Comparison of ENCODE assay signal across 21 cellular contexts in genomic region chr2:64704161-64704560, GRCh38. TPM values are rescaled to one million over a fixed set of nuclear protein-coding genes. Genes with fewer than 3 reads are reported as not detected.
DNase-seq lines count a peak whose midpoint lies in the region; ATAC-seq, FAIRE-seq and TF ChIP-seq lines count a peak whose summit lies in the region.
"Had no signal": no experiment of that assay in that cellular context is flagged by ENCODE, and none has a peak within 500 bp of the region (broad histone marks: within the 10 kb centered on the region; RNA-seq: fewer than 3 reads in every experiment).

No MANE protein-coding gene starts in this region.

- H3K9me3 Mint-ChIP-seq in activated T-cell treated with anti-CD3 and anti-CD28 coated beads, Interleukin-2, amount 50 U/mL, for 72 hours = peaks cover 0 to 3% of the 10 kb centered on the region in 2 donors
- no peaks in the 10 kb centered on the region for H3K9me3 Mint-ChIP-seq in stimulated activated memory B cell treated with anti-CD40 and anti-IgM and Interleukin-4, amounts not matched to agents 10 μg/mL and 1 μg/mL and 100 μg/mL, for 72 hours
- H3K9me3 Mint-ChIP-seq: GM23338, H9 had no signal

- peak; percentile 0 to 2 for ATAC-seq in activated T-cell treated with anti-CD3 and anti-CD28 coated beads, Interleukin-2, amount 50 U/mL, for 72 hours (replicated peaks in 1 of 2)
- ATAC-seq in stimulated activated memory B cell treated with anti-CD40 and anti-IgM and Interleukin-4, amounts not matched to agents 10 μg/mL and 1 μg/mL and 100 μg/mL, for 72 hours = no peak
- ATAC-seq: CD8-positive, alpha-beta T cell; GM23338; HCT116 had no signal

- peak overlapping the region; percentile 67 for H3K27ac ChIP-seq in OCI-LY1 (ENCODE audit: low read depth, low read length, poor library complexity, severe bottlenecking)
- H3K27ac ChIP-seq: 22Rv1, BLaER1, C4-2B had no signal

- peak; percentile 41 for FAIRE-seq in GM18507 (lab: Jason Lieb, UNC)
- FAIRE-seq in GM12891 (lab: Jason Lieb, UNC) = no peak
- FAIRE-seq: A204.1 had no signal

- H3K27me3 Mint-ChIP-seq in activated T-cell treated with anti-CD3 and anti-CD28 coated beads, Interleukin-2, amount 50 U/mL, for 72 hours (ENCODE audit: low read depth) = no peaks in the 10 kb centered on the region
- no peaks in the 10 kb centered on the region for H3K27me3 Mint-ChIP-seq in stimulated activated memory B cell treated with anti-CD40 and anti-IgM and Interleukin-4, amounts not matched to agents 10 μg/mL and 1 μg/mL and 100 μg/mL, for 72 hours
- H3K27me3 Mint-ChIP-seq: B cell; CD4-positive, CD25-positive, alpha-beta regulatory T cell had no signal

- H3K79me2 ChIP-seq in OCI-LY1 (ENCODE audit: insufficient read depth, low read length) = peaks cover 8% of the 10 kb centered on the region; the same call in 1 of the 2 replicates

- H3F3A ChIP-seq in OCI-LY1 (ENCODE audit: insufficient read depth, low read length) = no peaks in the 10 kb centered on the region

- no peak for TF ChIP-seq POLR2A in GM12891 (IDR thresholded peaks at IDR 0.05; ENCODE audit: low read depth, low read length)

- no peak overlapping the region for H3K9ac ChIP-seq in OCI-LY1 (ENCODE audit: low read length)
- H3K9ac ChIP-seq: BLaER1 had no signal

- H3K4me1 Mint-ChIP-seq in activated T-cell treated with anti-CD3 and anti-CD28 coated beads, Interleukin-2, amount 50 U/mL, for 72 hours (ENCODE audit: low read depth) = peaks cover 43% of the 10 kb centered on the region
- H3K4me1 Mint-ChIP-seq in stimulated activated memory B cell treated with anti-CD40 and anti-IgM and Interleukin-4, amounts not matched to agents 10 μg/mL and 1 μg/mL and 100 μg/mL, for 72 hours = peaks cover 30% of the 10 kb centered on the region
- H3K4me1 Mint-ChIP-seq: GM23338 had no signal

- H3K4me3 Mint-ChIP-seq in activated T-cell treated with anti-CD3 and anti-CD28 coated beads, Interleukin-2, amount 50 U/mL, for 72 hours = no peak overlapping the region
- no peak overlapping the region for H3K4me3 Mint-ChIP-seq in stimulated activated memory B cell treated with anti-CD40 and anti-IgM and Interleukin-4, amounts not matched to agents 10 μg/mL and 1 μg/mL and 100 μg/mL, for 72 hours
- H3K4me3 Mint-ChIP-seq: B cell; CD4-positive, CD25-positive, alpha-beta regulatory T cell; CD8-positive, alpha-beta T cell; GM23338; H9 had no signal

- H3K4me1 ChIP-seq in OCI-LY1 (ENCODE audit: insufficient read depth, low read length, severe bottlenecking) = peaks cover 35% of the 10 kb centered on the region
- H3K4me1 ChIP-seq: BLaER1 had no signal

- H3K9me2 ChIP-seq in OCI-LY1 (ENCODE audit: low read depth, low read length) = no peaks in the 10 kb centered on the region

- peaks cover 0 to 6% of the 10 kb centered on the region in 2 donors for H3K36me3 Mint-ChIP-seq in activated T-cell treated with anti-CD3 and anti-CD28 coated beads, Interleukin-2, amount 50 U/mL, for 72 hours (ENCODE audit: insufficient read depth in 2 of 2)
- peaks cover 21% of the 10 kb centered on the region for H3K36me3 Mint-ChIP-seq in stimulated activated memory B cell treated with anti-CD40 and anti-IgM and Interleukin-4, amounts not matched to agents 10 μg/mL and 1 μg/mL and 100 μg/mL, for 72 hours
- H3K36me3 Mint-ChIP-seq: CD4-positive, CD25-positive, alpha-beta regulatory T cell; CD8-positive, alpha-beta T cell had no signal

- no peak overlapping the region for H3K4me2 ChIP-seq in OCI-LY1 (ENCODE audit: low read length)
- H3K4me2 ChIP-seq: BLaER1, GM23338 had no signal

- no peak overlapping the region for H3K27ac Mint-ChIP-seq in activated T-cell treated with anti-CD3 and anti-CD28 coated beads, Interleukin-2, amount 50 U/mL, for 72 hours
- H3K27ac Mint-ChIP-seq in stimulated activated memory B cell treated with anti-CD40 and anti-IgM and Interleukin-4, amounts not matched to agents 10 μg/mL and 1 μg/mL and 100 μg/mL, for 72 hours = peak overlapping the region; percentile 18
- H3K27ac Mint-ChIP-seq: B cell; CD8-positive, alpha-beta T cell; GM23338; H9 had no signal

- no peak for DNase-seq in activated T-cell treated with anti-CD3 and anti-CD28 coated beads, Interleukin-2, amount 50 U/mL, for 72 hours
- DNase-seq in activated T-cell treated with anti-CD3 and anti-CD28 coated beads for 4 hours (no peak), GM18507 (ENCODE audit: extremely low spot score, insufficient read length, low read depth) (no peak), GM12891 (ENCODE audit: insufficient read length, low spot score) (no peak), NCI-H748 treated with DMSO at 0.1 percent for 48 hours (lab: John Stamatoyannopoulos, UW) (no peak)
- no peak for DNase-seq in activated CD4-positive, alpha-beta T cell treated with anti-CD3 and anti-CD28 coated beads for 1 hour
- DNase-seq: Caco-2; CD4-positive, CD25-positive, alpha-beta regulatory T cell; CD8-positive, alpha-beta T cell; DMS153; DND-41; H9 had no signal

- no peak overlapping the region for H2AFZ ChIP-seq in OCI-LY1 (ENCODE audit: low read length)
- H2AFZ ChIP-seq: GM23338 had no signal

- no peaks in the 10 kb centered on the region for H3K27me3 ChIP-seq in OCI-LY1 (ENCODE audit: insufficient read depth, low read length)
- H3K27me3 ChIP-seq: BLaER1 had no signal

- H3K4me3 ChIP-seq in OCI-LY1 (ENCODE audit: low read depth, low read length, poor library complexity, severe bottlenecking) = no peak overlapping the region
- H3K4me3 ChIP-seq: BLaER1, GM23338 had no signal

- no peak for TF ChIP-seq CTCF in OCI-LY1 (IDR thresholded peaks at IDR 0.05; ENCODE audit: low read length)

- H4K20me1 ChIP-seq in OCI-LY1 (ENCODE audit: insufficient read depth, low read length) = no peaks in the 10 kb centered on the region
- H4K20me1 ChIP-seq: BLaER1 had no signal

- no peaks in the 10 kb centered on the region for H3K36me3 ChIP-seq in OCI-LY1 (ENCODE audit: insufficient read depth, low read length)
- H3K36me3 ChIP-seq: BLaER1 had no signal

- H3K9me3 ChIP-seq in OCI-LY1 (ENCODE audit: low read length) = no peaks in the 10 kb centered on the region
- H3K9me3 ChIP-seq: BLaER1, Caco-2 had no signal

TF ChIP-seq in GM12891, 5 proteins besides CTCF, POLR2A, EP300 and RAD21:
- no peak for TF ChIP-seq TAF1 (IDR thresholded peaks at IDR 0.05; ENCODE audit: low read depth, low read length)

RNA-seq across cellular contexts. Expression of gene SERTAD2, which starts 50.4 kb away (rescaled TPM):
- total RNA-seq in activated T-cell treated with anti-CD3 and anti-CD28 coated beads, Interleukin-2, amount 50 U/mL, for 72 hours = 10 to 100 TPM; 14.6 to 18.5 TPM
- 16.5 TPM for polyA plus RNA-seq in GM12891 (2012; ENCODE audit: low read depth, missing spikeins)
